ENCODE assay signal across 9 cellular contexts in genomic region chr2:10447300-10448207, GRCh38. TPM values are rescaled to one million over a fixed set of nuclear protein-coding genes. Genes with fewer than 3 reads are reported as not detected.
DNase-seq lines count a peak whose midpoint lies in the region; ATAC-seq, FAIRE-seq and TF ChIP-seq lines count a peak whose summit lies in the region.
"Had no signal": no experiment of that assay in that cellular context is flagged by ENCODE, and none has a peak within 500 bp of the region (broad histone marks: within the 10 kb centered on the region; RNA-seq: fewer than 3 reads in every experiment).

No MANE protein-coding gene starts in this region.

- TF ChIP-seq RAD21 in HepG2 (CRISPR knock-in tag; IDR thresholded peaks at IDR 0.05): peak; percentile 58

- H3K36me3 Mint-ChIP-seq in chondrocyte (ENCODE audit: low read depth): peaks cover 17% of the 10 kb centered on the region

- H3K36me3 ChIP-seq in DOHH2 (ENCODE audit: control insufficient read depth, low read length): peaks cover 52% of the 10 kb centered on the region
- peaks cover 35% of the 10 kb centered on the region for H3K36me3 ChIP-seq in RWPE2 (ENCODE audit: low read depth)
- H3K36me3 ChIP-seq in HepG2 (replicated peaks in 1 of 2; ENCODE audit: control insufficient read depth in 1 of 2, insufficient read depth in 2 of 2, low read length in 2 of 2): peaks cover 12 to 27% of the 10 kb centered on the region in 2 experiments

- no peak; a peak in 1 of 4 replicates for TF ChIP-seq EP300 in HepG2 (IDR thresholded peaks at IDR 0.05; ENCODE audit: low read depth in 2 of 2, low read length in 2 of 2)
- TF ChIP-seq EP300 in HepG2 (CRISPR knock-in tag; IDR thresholded peaks at IDR 0.05; ENCODE audit: borderline replicate concordance): no peak

- DNase-seq in RWPE2 (ENCODE audit: low spot score) (no peak), chondrocyte (ENCODE audit: low spot score) (peak; percentile 77), HepG2 (ENCODE audit: low spot score) (peak; percentile 38), DMS153 treated with DMSO at 0.1 percent for 48 hours (lab: John Stamatoyannopoulos, UW; ENCODE audit: unreplicated experiment) (no peak)
- DNase-seq in stimulated activated CD4-positive, alpha-beta T cell treated with anti-CD3 and anti-CD28 coated beads, TNF-alpha, amount 100 ng/mL, for 48 hours (ENCODE audit: low read depth in 3 of 3): peak in 2 of 3 donors; percentile 22 to 27

- no peaks in the 10 kb centered on the region for H3K9me3 Mint-ChIP-seq in chondrocyte (ENCODE audit: low read depth)

- no peak for TF ChIP-seq POLR2A in HepG2 (IDR thresholded peaks at IDR 0.05; ENCODE audit: insufficient read depth in 1 of 2, low read depth in 2 of 2, low read length in 2 of 2)

- H3K4me3 ChIP-seq in DOHH2 (ENCODE audit: low read length) (peak overlapping the region; percentile 92), RWPE2 (ENCODE audit: severe bottlenecking) (peak overlapping the region; percentile 75), HepG2 (replicated peaks in 1 of 3; ENCODE audit: insufficient read depth in 1 of 3, low read depth in 2 of 3, low read length in 3 of 3) (peak overlapping the region; percentile 49 to 68 (median 58))

- peaks cover 61% of the 10 kb centered on the region for H3K79me2 ChIP-seq in DOHH2 (ENCODE audit: control insufficient read depth, low read length)
- H3K79me2 ChIP-seq in HepG2 (ENCODE audit: insufficient read depth, low read length): peaks cover 31% of the 10 kb centered on the region

- H4K20me1 ChIP-seq in DOHH2 (ENCODE audit: control insufficient read depth, insufficient read depth, low read depth, low read length): peaks cover 28% of the 10 kb centered on the region
- peaks cover 4% of the 10 kb centered on the region; the same call in 1 of the 2 replicates for H4K20me1 ChIP-seq in HepG2 (ENCODE audit: insufficient read depth, low read length)

- no peak for FAIRE-seq in HepG2 (lab: Jason Lieb, UNC)
- FAIRE-seq: colon had no signal

- POLR2A ChIA-PET in HepG2 (lab: Yijun Ruan, JAX): interaction anchor here (0.8 to 4.6 kb wide), 14 partner anchors 9 to 604 kb away, joined by 3 to 38 read pairs (median 4); partner anchors contain the start of genes HPCAL1, PDIA6 and TAF1B

- under 1% methylated on average over 16 of the region's 75 CpGs for WGBS in HepG2 (ENCODE audit: low lambda C conversion rate)

- in situ Hi-C loops in HepG2 (cut with HindIII; ENCODE audit: extremely low pct_ligation_motif_present, low pct_unique_long_range_greater_than_20kb): loop anchor here (25.0 kb wide), 1 partner anchor 635 kb away; no protein-coding TSS in a partner anchor

- peaks cover 42% of the 10 kb centered on the region for H3F3A ChIP-seq in DOHH2 (ENCODE audit: control insufficient read depth, insufficient read depth)

- peak overlapping the region; percentile 71 for H3K9ac ChIP-seq in HepG2 (ENCODE audit: insufficient read depth, low read depth, low read length)

- ATAC-seq in GM19467 (IDR thresholded peaks at IDR 0.05; ENCODE audit: unreplicated experiment) (peak; percentile 38), HG03558 (IDR thresholded peaks at IDR 0.05; ENCODE audit: extremely low read depth, unreplicated experiment) (peak; percentile 21), RWPE2 (ENCODE audit: low read depth) (peak; percentile 13), HepG2 (peak; percentile 59)

- TF ChIP-seq CTCF in DOHH2 (IDR thresholded peaks at IDR 0.05; ENCODE audit: low read depth, low read length, poor library complexity, severe bottlenecking) (no peak), RWPE2 (IDR thresholded peaks at IDR 0.05; ENCODE audit: poor library complexity, severe bottlenecking) (no peak), chondrocyte (IDR thresholded peaks at IDR 0.05) (peak; percentile 52), HepG2 (CRISPR knock-in tag; IDR thresholded peaks at IDR 0.05) (peak; percentile 13; the same call in 1 of the 2 replicates)

- H3K4me1 ChIP-seq in DOHH2 (ENCODE audit: control insufficient read depth, low read length) (peaks cover 29% of the 10 kb centered on the region), RWPE2 (ENCODE audit: insufficient read depth, poor library complexity, severe bottlenecking) (peaks cover 27% of the 10 kb centered on the region), HepG2 (ENCODE audit: insufficient read depth, low read length) (peaks cover 60% of the 10 kb centered on the region)

- intact Hi-C loops in HepG2 (cut with micrococcal nuclease; ENCODE audit: unreplicated experiment): no loop called here

- peak overlapping the region; percentile 78 for H3K4me3 Mint-ChIP-seq in chondrocyte (ENCODE audit: unreplicated experiment)

- BruUV-seq in HepG2 (replicated peaks; lab: Mats Ljungman, UMichigan): TSS peak; percentile 69

- no peaks in the 10 kb centered on the region for H3K27me3 Mint-ChIP-seq in chondrocyte (ENCODE audit: low read depth)

- no peaks in the 10 kb centered on the region for H3K9me3 ChIP-seq in DOHH2 (ENCODE audit: control insufficient read depth, insufficient read depth, low read length)
- H3K9me3 ChIP-seq in RWPE2 (ENCODE audit: severe bottlenecking): no peaks in the 10 kb centered on the region
- no peaks in the 10 kb centered on the region for H3K9me3 ChIP-seq in HepG2 (ENCODE audit: low read length)

- CTCF ChIA-PET in HepG2 (lab: Yijun Ruan, JAX; ENCODE audit: low intra/inter-chr PET ratio, low total read pairs): no interaction called here

- peak overlapping the region; percentile 89 for H3K27ac Mint-ChIP-seq in chondrocyte (ENCODE audit: unreplicated experiment)

- H3K27me3 ChIP-seq in DOHH2 (ENCODE audit: control insufficient read depth, low read length) (no peaks in the 10 kb centered on the region), RWPE2 (ENCODE audit: insufficient read depth, poor library complexity, severe bottlenecking) (no peaks in the 10 kb centered on the region), HepG2 (ENCODE audit: control insufficient read depth in 1 of 2, insufficient read depth in 2 of 2, low read length in 2 of 2) (no peaks in the 10 kb centered on the region)

- H3K27ac ChIP-seq in DOHH2 (ENCODE audit: low read depth, low read length): peak overlapping the region; percentile 84
- H3K27ac ChIP-seq in RWPE2 (ENCODE audit: poor library complexity, severe bottlenecking): peak overlapping the region; percentile 76
- H3K27ac ChIP-seq in HepG2 (ENCODE audit: extremely low read length, insufficient read depth, low read length): peak overlapping the region; percentile 81

- peaks cover 40% of the 10 kb centered on the region for H3K4me1 Mint-ChIP-seq in chondrocyte (ENCODE audit: low read depth)

- H2AFZ ChIP-seq in HepG2 (ENCODE audit: low read length): no peak overlapping the region

- H3K9me2 ChIP-seq in DOHH2 (replicated peaks; ENCODE audit: control insufficient read depth, low read length): no peaks in the 10 kb centered on the region

- H3K4me2 ChIP-seq in DOHH2 (ENCODE audit: low read length): peak overlapping the region; percentile 82
- peak overlapping the region; percentile 85 for H3K4me2 ChIP-seq in HepG2 (ENCODE audit: low read depth, low read length)

TF ChIP-seq in HepG2, 621 proteins besides CTCF, POLR2A, EP300 and RAD21 (continues in another document):
- TF ChIP-seq ETV5 (CRISPR knock-in tag; IDR thresholded peaks at IDR 0.05; ENCODE audit: borderline replicate concordance) (no peak; the same call in 1 of the 2 replicates), ZBTB44 (CRISPR knock-in tag; IDR thresholded peaks at IDR 0.05) (0 out of 2 replicates have a peak, but pooled peaks have one; percentile 33), ARNT2 (CRISPR knock-in tag; IDR thresholded peaks at IDR 0.05; ENCODE audit: low read depth) (peak; percentile 100), ZNF337 (CRISPR knock-in tag; IDR thresholded peaks at IDR 0.05; ENCODE audit: borderline replicate concordance, low read depth) (no peak)

RNA-seq across cellular contexts. Expression of gene ODC1, which starts 0.6 kb away (rescaled TPM):
- 44.4 to 65.3 TPM (median 61.6 TPM) in 3 replicates for total RNA-seq in chondrocyte
- 371 and 422 TPM in 2 replicates for total RNA-seq in HepG2 (2016; rRNA removed; fragmentation: Illumina TruSeq; extraction: Trizol)
- total RNA-seq in HepG2 (2016; cell fraction: cytosol; rRNA removed; fragmentation: Illumina TruSeq; extraction: Trizol; ENCODE audit: low read depth): 747 and 845 TPM in 2 replicates
- 382 and 405 TPM in 2 replicates for total RNA-seq in HepG2 (2016; cell fraction: insoluble cytoplasmic fraction; rRNA removed; fragmentation: Illumina TruSeq; extraction: Trizol)
- total RNA-seq in HepG2 (2016; cell fraction: membrane; rRNA removed; fragmentation: Illumina TruSeq; extraction: Trizol): 1,179 and 1,380 TPM in 2 replicates
- 154 and 170 TPM in 2 replicates for total RNA-seq in HepG2 (2016; cell fraction: nucleus; rRNA removed; fragmentation: Illumina TruSeq; extraction: Trizol)
- 105 and 142 TPM in 2 replicates for polyA plus RNA-seq in HepG2 (2011; rRNA removed)
- polyA plus RNA-seq in HepG2 (2011; cell fraction: cytosol; rRNA removed): 93.6 and 131 TPM in 2 replicates
- 44.5 and 56.5 TPM in 2 replicates for polyA plus RNA-seq in HepG2 (2011; cell fraction: nucleus; rRNA removed)
- 108 and 109 TPM in 2 replicates for polyA plus RNA-seq in HepG2 (2012)
- polyA plus RNA-seq in HepG2 (2016; cell fraction: cytosol; fragmentation: Illumina TruSeq; extraction: Trizol; ENCODE audit: low read depth): 923 and 940 TPM in 2 replicates
- 367 and 392 TPM in 2 replicates for polyA plus RNA-seq in HepG2 (2016; cell fraction: insoluble cytoplasmic fraction; fragmentation: Illumina TruSeq; extraction: Trizol; ENCODE audit: low read depth)
- 1,008 and 1,080 TPM in 2 replicates for polyA plus RNA-seq in HepG2 (2016; cell fraction: membrane; fragmentation: Illumina TruSeq; extraction: Trizol; ENCODE audit: low read depth)
- polyA plus RNA-seq in HepG2 (2016; cell fraction: nucleus; fragmentation: Illumina TruSeq; extraction: Trizol; ENCODE audit: insufficient read depth, low read depth): 235 and 237 TPM in 2 replicates
- polyA minus RNA-seq in HepG2 (2011; rRNA and poly(A)+ RNA removed; ENCODE audit: low replicate concordance): 64.0 and 223 TPM in 2 replicates
- 53.3 and 58.5 TPM in 2 replicates for polyA minus RNA-seq in HepG2 (2011; cell fraction: cytosol; rRNA and poly(A)+ RNA removed)
- polyA minus RNA-seq in HepG2 (2011; cell fraction: nucleus; rRNA and poly(A)+ RNA removed): 32.7 and 35.2 TPM in 2 replicates

Comparison
In these comparisons a context has a peak if more than half of its experiments do, and no peak if none do; other contexts are left out.
1. CTCF ChIP-seq: peak in chondrocyte (single experiment) and HepG2 (single experiment); none in DOHH2 (single experiment) and RWPE2 (single experiment).
2. DNase-seq: peak in chondrocyte (single experiment), HepG2 (single experiment) and stimulated activated CD4-positive, alpha-beta T cell treated with anti-CD3 and anti-CD28 coated beads, TNF-alpha, amount 100 ng/mL, for 48 hours (2 of 3); none in RWPE2 (single experiment) and DMS153 treated with DMSO at 0.1 percent for 48 hours (single experiment).
3. Peak in every context shown above with its lines, with median percentiles within 50 percentile points of each other: H3K27ac ChIP-seq, H3K4me3 ChIP-seq and ATAC-seq.